In the genomic region with DNA sequence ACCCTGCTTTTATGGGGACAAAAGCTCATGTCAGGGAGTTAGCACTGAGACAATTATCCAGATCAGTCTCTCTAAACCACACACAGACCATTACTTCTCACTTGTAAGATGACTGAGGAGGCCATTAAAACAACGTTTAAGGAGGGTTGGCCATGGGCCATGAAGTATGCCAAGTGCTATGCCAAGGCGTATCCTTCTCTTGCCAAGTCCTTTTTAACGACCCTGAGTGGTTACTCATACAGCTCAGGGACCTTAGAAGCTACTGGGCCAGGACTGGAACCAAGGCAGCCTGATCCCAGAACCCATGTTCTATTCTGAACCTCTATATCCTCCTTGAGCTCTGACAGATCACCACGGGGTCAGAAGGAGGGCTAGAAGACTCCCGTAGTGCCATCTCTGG, we compare ENCODE assay signal across 22 cellular contexts.
"Had no signal": no experiment of that assay in that cellular context is flagged by ENCODE, and none has a peak within 500 bp of the region (broad histone marks: within the 10 kb centered on the region; RNA-seq: fewer than 3 reads in every experiment).

No MANE protein-coding gene starts in this region.

- H3K4me3 ChIP-seq: dorsolateral prefrontal cortex, esophagus squamous epithelium, gastroesophageal sphincter, mucosa of descending colon, psoas muscle, spleen, testis, transverse colon had no signal

- FAIRE-seq: endometrium, kidney had no signal

- H3K36me3 ChIP-seq: esophagus squamous epithelium, neutrophil, spleen, transverse colon had no signal

- H3K27ac ChIP-seq: dorsolateral prefrontal cortex, esophagus squamous epithelium, gastroesophageal sphincter, neutrophil, psoas muscle, spleen, testis, transverse colon had no signal

- H3K9me3 ChIP-seq: esophagus squamous epithelium, gastroesophageal sphincter, mucosa of descending colon, neutrophil, psoas muscle, testis, transverse colon had no signal

- H3K4me1 ChIP-seq: esophagus squamous epithelium, gastroesophageal sphincter, psoas muscle, spleen, testis, transverse colon had no signal

- H3K27me3 ChIP-seq: dorsolateral prefrontal cortex, esophagus squamous epithelium, gastroesophageal sphincter, neutrophil, spleen, testis, transverse colon had no signal

- DNase-seq: cortex of kidney; dorsolateral prefrontal cortex; effector memory CD4-positive, alpha-beta T cell; esophagus squamous epithelium; foreskin fibroblast; glutamatergic neuron; immature natural killer cell; kidney; mammary epithelial cell; mucosa of descending colon; naive thymus-derived CD8-positive, alpha-beta T cell; psoas muscle; spleen; stimulated activated CD4-positive, alpha-beta T cell treated with anti-CD3 and anti-CD28 coated beads, Interleukin-15, amount 100 ng/mL, for 24 hours; stimulated activated CD4-positive, alpha-beta T cell treated with anti-CD3 and anti-CD28 coated beads, Interleukin-1b, Interleukin-23, amount 100 ng/mL, for 48 hours; stimulated activated CD4-positive, alpha-beta T cell treated with anti-CD3 and anti-CD28 coated beads, Interleukin-4, amount 100 ng/mL, for 24 hours; stimulated activated naive CD8-positive, alpha-beta T cell treated with anti-CD3 and anti-CD28 coated beads, Interleukin-15, amount 100 ng/mL, for 72 hours; testis; transverse colon had no signal
